In genomic region chr4:168993724-168994510, GRCh38 we compare ENCODE assay signal across 14 cellular contexts. TPM values are rescaled to one million over a fixed set of nuclear protein-coding genes. Genes with fewer than 3 reads are reported as not detected.
DNase-seq lines count a peak whose midpoint lies in the region; ATAC-seq, FAIRE-seq and TF ChIP-seq lines count a peak whose summit lies in the region.
"Had no signal": no experiment of that assay in that cellular context is flagged by ENCODE, and none has a peak within 500 bp of the region (broad histone marks: within the 10 kb centered on the region; RNA-seq: fewer than 3 reads in every experiment).

No MANE protein-coding gene starts in this region.

- no peaks in the 10 kb centered on the region for H3K9me3 ChIP-seq in HepG2 (ENCODE audit: low read length)

- H3K27me3 Mint-ChIP-seq in GM23338 (ENCODE audit: insufficient read depth, low read depth, poor library complexity), result no peaks in the 10 kb centered on the region

- DNase-seq in GM23338 (ENCODE audit: low spot score) (no peak), OCI-M1 (lab: John Stamatoyannopoulos, UW) (peak; percentile 78), fibroblast of villous mesenchyme (ENCODE audit: low read depth) (peak; percentile 88), sciatic nerve (ENCODE audit: low spot score) (no peak), HepG2 (ENCODE audit: low spot score) (no peak), NCI-H1436 treated with DMSO at 0.1 percent for 48 hours (lab: John Stamatoyannopoulos, UW) (no peak), AG08396 (ENCODE audit: low spot score) (no peak)
- DNase-seq in activated effector memory CD4-positive, alpha-beta T cell treated with anti-CD3 and anti-CD28 coated beads, Interleukin-2, amount 50 U/mL, for 16 hours, result no peak
- DNase-seq: amniotic stem cell; Calu3; NCI-H1092 treated with DMSO at 0.1 percent for 48 hours; NCI-H748 treated with DMSO at 0.1 percent for 48 hours; stimulated activated CD4-positive, alpha-beta T cell treated with anti-CD3 and anti-CD28 coated beads, Interleukin-12 subunit alpha, Interleukin-12 subunit beta, amount 100 ng/mL, for 4 hours; T-helper 2 cell had no signal

- no peaks in the 10 kb centered on the region for H3K27me3 ChIP-seq in GM23338 (ENCODE audit: insufficient read depth)
- H3K27me3 ChIP-seq in HepG2 (ENCODE audit: control insufficient read depth in 1 of 2, insufficient read depth in 2 of 2, low read length in 2 of 2), result no peaks in the 10 kb centered on the region

- H3K4me3 ChIP-seq in GM23338 (no peak overlapping the region), fibroblast of villous mesenchyme (ENCODE audit: low read depth, low read length) (no peak overlapping the region), HepG2 (replicated peaks in 1 of 3; ENCODE audit: insufficient read depth in 1 of 3, low read depth in 2 of 3, low read length in 3 of 3) (no peak overlapping the region)

- BruUV-seq in HepG2 (replicated peaks; lab: Mats Ljungman, UMichigan), result no TSS peak

- no peaks in the 10 kb centered on the region for H3K4me1 Mint-ChIP-seq in GM23338

- H3K4me3 Mint-ChIP-seq in GM23338, result no peak overlapping the region

- no peak for TF ChIP-seq EP300 in HepG2 (IDR thresholded peaks at IDR 0.05; ENCODE audit: low read depth in 2 of 2, low read length in 2 of 2)
- no peak for TF ChIP-seq EP300 in HepG2 (CRISPR knock-in tag; IDR thresholded peaks at IDR 0.05; ENCODE audit: borderline replicate concordance)

- no peaks in the 10 kb centered on the region for H3F3A ChIP-seq in GM23338 (replicated peaks; ENCODE audit: low read depth)

- no peak for ATAC-seq in GM23338
- peak; percentile 92 for ATAC-seq in sciatic nerve
- no peak for ATAC-seq in HepG2

- intact Hi-C loops in sciatic nerve (cut with DNase I) (no loop called here), HepG2 (cut with micrococcal nuclease; ENCODE audit: unreplicated experiment) (no loop called here)

- 0 out of 2 replicates have a peak overlapping the region, but pooled peaks have one; percentile 55 for H3K27ac ChIP-seq in GM23338 (ENCODE audit: low read depth)
- no peak overlapping the region for H3K27ac ChIP-seq in HepG2 (ENCODE audit: extremely low read length, insufficient read depth, low read length)

- TF ChIP-seq CTCF in GM23338 (conservative IDR thresholded peaks at IDR 0.05; ENCODE audit: low read depth in 2 of 2), result no peak
- no peak for TF ChIP-seq CTCF in fibroblast of villous mesenchyme (IDR thresholded peaks at IDR 0.05; ENCODE audit: insufficient read depth, low read depth, low read length)
- no peak for TF ChIP-seq CTCF in HepG2 (CRISPR knock-in tag; IDR thresholded peaks at IDR 0.05)

- H2AFZ ChIP-seq in GM23338 (no peak overlapping the region), HepG2 (ENCODE audit: low read length) (no peak overlapping the region)

- H3K9ac ChIP-seq in HepG2 (ENCODE audit: insufficient read depth, low read depth, low read length), result no peak overlapping the region

- H3K4me1 ChIP-seq in GM23338 (ENCODE audit: insufficient read depth) (no peaks in the 10 kb centered on the region), HepG2 (ENCODE audit: insufficient read depth, low read length) (no peaks in the 10 kb centered on the region)

- POLR2A ChIA-PET in HepG2 (lab: Yijun Ruan, JAX), result no interaction called here

- CTCF ChIA-PET in HepG2 (lab: Yijun Ruan, JAX; ENCODE audit: low intra/inter-chr PET ratio, low total read pairs), result no interaction called here

- no peak for TF ChIP-seq POLR2A in HepG2 (IDR thresholded peaks at IDR 0.05; ENCODE audit: insufficient read depth in 1 of 2, low read depth in 2 of 2, low read length in 2 of 2)

- H3K36me3 ChIP-seq in GM23338 (ENCODE audit: insufficient read depth) (peaks cover 10% of the 10 kb centered on the region; the same call in 1 of the 2 replicates), HepG2 (replicated peaks in 1 of 2; ENCODE audit: control insufficient read depth in 1 of 2, insufficient read depth in 2 of 2, low read length in 2 of 2) (peaks cover 5 to 27% of the 10 kb centered on the region in 2 experiments)

- in situ Hi-C loops in HepG2 (cut with HindIII; ENCODE audit: extremely low pct_ligation_motif_present, low pct_unique_long_range_greater_than_20kb), result no loop called here

- TF ChIP-seq RAD21 in HepG2 (CRISPR knock-in tag; IDR thresholded peaks at IDR 0.05), result no peak

- no peaks in the 10 kb centered on the region for H3K9me2 ChIP-seq in GM23338 (ENCODE audit: insufficient read depth)

- H3K36me3 Mint-ChIP-seq in GM23338 (ENCODE audit: low read depth), result peaks cover 36% of the 10 kb centered on the region

- H3K27ac Mint-ChIP-seq in GM23338, result no peak overlapping the region; the same call in 1 of the 2 replicates

- H4K20me1 ChIP-seq in GM23338 (replicated peaks; ENCODE audit: insufficient read depth) (peaks cover 4% of the 10 kb centered on the region; the same call in 1 of the 2 replicates), HepG2 (ENCODE audit: insufficient read depth, low read length) (no peaks in the 10 kb centered on the region)

- 93% methylated on average over 13 of the region's 13 CpGs for WGBS in HepG2 (ENCODE audit: low lambda C conversion rate)

- H3K79me2 ChIP-seq in GM23338 (replicated peaks; ENCODE audit: insufficient read depth), result no peaks in the 10 kb centered on the region; the same call in 1 of the 2 replicates
- no peaks in the 10 kb centered on the region for H3K79me2 ChIP-seq in HepG2 (ENCODE audit: insufficient read depth, low read length)

- FAIRE-seq in HepG2 (lab: Jason Lieb, UNC), result no peak

- H3K4me2 ChIP-seq in GM23338 (no peak overlapping the region), HepG2 (ENCODE audit: low read depth, low read length) (no peak overlapping the region)

- H3K9me3 Mint-ChIP-seq in GM23338, result no peaks in the 10 kb centered on the region

TF ChIP-seq in GM23338, 12 proteins besides CTCF, POLR2A, EP300 and RAD21 (continues in another document):
- no peak for TF ChIP-seq CREB1 (CRISPR knock-in tag; IDR thresholded peaks at IDR 0.05; ENCODE audit: low read depth)
- TF ChIP-seq ZNF114 (CRISPR knock-in tag; IDR thresholded peaks at IDR 0.05), result no peak
- TF ChIP-seq EZH2 (IDR thresholded peaks at IDR 0.05; ENCODE audit: low read depth, unreplicated experiment), result no peak

TF ChIP-seq in HepG2, 621 proteins besides CTCF, POLR2A, EP300 and RAD21 (continues in another document):
- TF ChIP-seq ZFAT (CRISPR knock-in tag; conservative IDR thresholded peaks at IDR 0.05) (no peak), ZNF264 (CRISPR knock-in tag; IDR thresholded peaks at IDR 0.05) (no peak), ZNF558 (CRISPR knock-in tag; IDR thresholded peaks at IDR 0.05; ENCODE audit: borderline replicate concordance) (no peak), ATF1 (CRISPR knock-in tag; IDR thresholded peaks at IDR 0.05) (no peak)
- TF ChIP-seq, protein P1, sequence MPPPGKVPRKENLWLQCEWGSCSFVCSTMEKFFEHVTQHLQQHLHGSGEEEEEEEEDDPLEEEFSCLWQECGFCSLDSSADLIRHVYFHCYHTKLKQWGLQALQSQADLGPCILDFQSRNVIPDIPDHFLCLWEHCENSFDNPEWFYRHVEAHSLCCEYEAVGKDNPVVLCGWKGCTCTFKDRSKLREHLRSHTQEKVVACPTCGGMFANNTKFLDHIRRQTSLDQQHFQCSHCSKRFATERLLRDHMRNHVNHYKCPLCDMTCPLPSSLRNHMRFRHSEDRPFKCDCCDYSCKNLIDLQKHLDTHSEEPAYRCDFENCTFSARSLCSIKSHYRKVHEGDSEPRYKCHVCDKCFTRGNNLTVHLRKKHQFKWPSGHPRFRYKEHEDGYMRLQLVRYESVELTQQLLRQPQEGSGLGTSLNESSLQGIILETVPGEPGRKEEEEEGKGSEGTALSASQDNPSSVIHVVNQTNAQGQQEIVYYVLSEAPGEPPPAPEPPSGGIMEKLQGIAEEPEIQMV (CRISPR knock-in tag; IDR thresholded peaks at IDR 0.05; ENCODE audit: low read depth), result no peak
- TF ChIP-seq, protein P2, sequence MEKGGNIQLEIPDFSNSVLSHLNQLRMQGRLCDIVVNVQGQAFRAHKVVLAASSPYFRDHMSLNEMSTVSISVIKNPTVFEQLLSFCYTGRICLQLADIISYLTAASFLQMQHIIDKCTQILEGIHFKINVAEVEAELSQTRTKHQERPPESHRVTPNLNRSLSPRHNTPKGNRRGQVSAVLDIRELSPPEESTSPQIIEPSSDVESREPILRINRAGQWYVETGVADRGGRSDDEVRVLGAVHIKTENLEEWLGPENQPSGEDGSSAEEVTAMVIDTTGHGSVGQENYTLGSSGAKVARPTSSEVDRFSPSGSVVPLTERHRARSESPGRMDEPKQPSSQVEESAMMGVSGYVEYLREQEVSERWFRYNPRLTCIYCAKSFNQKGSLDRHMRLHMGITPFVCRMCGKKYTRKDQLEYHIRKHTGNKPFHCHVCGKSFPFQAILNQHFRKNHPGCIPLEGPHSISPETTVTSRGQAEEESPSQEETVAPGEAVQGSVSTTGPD (CRISPR knock-in tag; IDR thresholded peaks at IDR 0.05), result no peak

RNA-seq across cellular contexts. Expression of gene CBR4, which starts 16.1 kb away (rescaled TPM):
- 27.4 and 36.9 TPM in 2 replicates for total RNA-seq in GM23338 (2014; rRNA removed; shearing (Covaris generic))
- 30.8 and 38.1 TPM in 2 replicates for polyA plus RNA-seq in GM23338 (2016; fragmentation: Nextera tagmentation; extraction: Ambion mirVana)
- 14.8 and 23.3 TPM in 2 replicates for total RNA-seq in fibroblast of villous mesenchyme
- 24.8 TPM for total RNA-seq in sciatic nerve
- 20.7 and 21.9 TPM in 2 replicates for total RNA-seq in HepG2 (2016; rRNA removed; fragmentation: Illumina TruSeq; extraction: Trizol)
- 7.2 and 7.4 TPM in 2 replicates for total RNA-seq in HepG2 (2016; cell fraction: cytosol; rRNA removed; fragmentation: Illumina TruSeq; extraction: Trizol; ENCODE audit: low read depth)
- 21.0 and 24.2 TPM in 2 replicates for total RNA-seq in HepG2 (2016; cell fraction: insoluble cytoplasmic fraction; rRNA removed; fragmentation: Illumina TruSeq; extraction: Trizol)
- total RNA-seq in HepG2 (2016; cell fraction: membrane; rRNA removed; fragmentation: Illumina TruSeq; extraction: Trizol), result 6.5 and 6.8 TPM in 2 replicates
- total RNA-seq in HepG2 (2016; cell fraction: nucleus; rRNA removed; fragmentation: Illumina TruSeq; extraction: Trizol), result 39.5 and 40.0 TPM in 2 replicates
- 6.9 and 7.3 TPM in 2 replicates for polyA plus RNA-seq in HepG2 (2011; rRNA removed)
- polyA plus RNA-seq in HepG2 (2011; cell fraction: cytosol; rRNA removed), result 1.9 and 2.8 TPM in 2 replicates
- polyA plus RNA-seq in HepG2 (2011; cell fraction: nucleus; rRNA removed), result 14.0 and 21.4 TPM in 2 replicates
- polyA plus RNA-seq in HepG2 (2012), result 9.3 and 12.6 TPM in 2 replicates
- 1.2 and 1.7 TPM in 2 replicates for polyA plus RNA-seq in HepG2 (2016; cell fraction: cytosol; fragmentation: Illumina TruSeq; extraction: Trizol; ENCODE audit: low read depth)
- 17.1 and 20.0 TPM in 2 replicates for polyA plus RNA-seq in HepG2 (2016; cell fraction: insoluble cytoplasmic fraction; fragmentation: Illumina TruSeq; extraction: Trizol; ENCODE audit: low read depth)
- 2.4 and 2.8 TPM in 2 replicates for polyA plus RNA-seq in HepG2 (2016; cell fraction: membrane; fragmentation: Illumina TruSeq; extraction: Trizol; ENCODE audit: low read depth)
- polyA plus RNA-seq in HepG2 (2016; cell fraction: nucleus; fragmentation: Illumina TruSeq; extraction: Trizol; ENCODE audit: insufficient read depth, low read depth), result 30.7 and 35.3 TPM in 2 replicates
- 4.0 and 4.6 TPM in 2 replicates for polyA minus RNA-seq in HepG2 (2011; rRNA and poly(A)+ RNA removed; ENCODE audit: low replicate concordance)
- polyA minus RNA-seq in HepG2 (2011; cell fraction: cytosol; rRNA and poly(A)+ RNA removed), result 2.9 and 3.2 TPM in 2 replicates
- 55.5 and 58.1 TPM in 2 replicates for polyA minus RNA-seq in HepG2 (2011; cell fraction: nucleus; rRNA and poly(A)+ RNA removed)

Comparison
In these comparisons a context has a peak if more than half of its experiments do, and no peak if none do; other contexts are left out.
1. DNase-seq: peak in OCI-M1 (single experiment) and fibroblast of villous mesenchyme (single experiment); none in GM23338 (single experiment), sciatic nerve (single experiment), activated effector memory CD4-positive, alpha-beta T cell treated with anti-CD3 and anti-CD28 coated beads, Interleukin-2, amount 50 U/mL, for 16 hours (single experiment), HepG2 (single experiment), NCI-H1436 treated with DMSO at 0.1 percent for 48 hours (single experiment) and AG08396 (single experiment).